8 cellular contexts compared by ENCODE assay signal in genomic region chr12:56266634-56267442, GRCh38. TPM values are rescaled to one million over a fixed set of nuclear protein-coding genes. Genes with fewer than 3 reads are reported as not detected.
DNase-seq lines count a peak whose midpoint lies in the region; ATAC-seq and TF ChIP-seq lines count a peak whose summit lies in the region.

Gene COQ10A, plus strand, starts transcription at chr12:56266942. Its CDS starts 177 bp downstream, at chr12:56267119.

- H3K9me3 ChIP-seq in left ventricle myocardium inferior (replicated peaks) = no peaks in the 10 kb centered on the region

- H3K4me3 Mint-ChIP-seq in T-helper 1 cell treated with Interleukin-12 subunit alpha and Interleukin-12 subunit beta and Interleukin-4 antibody, amounts not matched to agents 30 μg/mL and 1 μg/mL, for 36 hours = peak within 1 kb of the TSS; percentile 95
- H3K4me3 Mint-ChIP-seq in progenitor cell of endocrine pancreas (ENCODE audit: low read depth) = peak within 1 kb of the TSS; percentile 90

- peak; percentile 96 for DNase-seq in GM13976 (ENCODE audit: low spot score)
- peak; percentile 52 for DNase-seq in NCI-H1436 treated with DMSO at 0.1 percent for 48 hours (lab: John Stamatoyannopoulos, UW)
- peak; percentile 92 for DNase-seq in amniotic stem cell (lab: John Stamatoyannopoulos, UW)
- peak; percentile 90 for DNase-seq in left ventricle myocardium inferior
- DNase-seq in progenitor cell of endocrine pancreas (ENCODE audit: low spot score, unreplicated experiment) = peak; percentile 83
- peak; percentile 91 for DNase-seq in ureter (ENCODE audit: low spot score)

- no peaks in the 10 kb centered on the region for H3K27me3 ChIP-seq in left ventricle myocardium inferior (ENCODE audit: low read depth)

- H3K27ac ChIP-seq in left ventricle myocardium inferior (replicated peaks) = peak within 1 kb of the TSS; percentile 97

- intact Hi-C loops in left ventricle myocardium inferior (cut with micrococcal nuclease) = no loop called here

- H3K27me3 Mint-ChIP-seq in T-helper 1 cell treated with Interleukin-12 subunit alpha and Interleukin-12 subunit beta and Interleukin-4 antibody, amounts not matched to agents 30 μg/mL and 1 μg/mL, for 36 hours (ENCODE audit: low read depth) = no peaks in the 10 kb centered on the region
- H3K27me3 Mint-ChIP-seq in progenitor cell of endocrine pancreas = no peaks in the 10 kb centered on the region

- peaks cover 21% of the 10 kb centered on the region for H3K36me3 Mint-ChIP-seq in T-helper 1 cell treated with Interleukin-12 subunit alpha and Interleukin-12 subunit beta and Interleukin-4 antibody, amounts not matched to agents 30 μg/mL and 1 μg/mL, for 36 hours (ENCODE audit: low read depth)
- peaks cover 6% of the 10 kb centered on the region for H3K36me3 Mint-ChIP-seq in progenitor cell of endocrine pancreas (ENCODE audit: insufficient read depth)

- peak within 1 kb of the TSS; percentile 83 for H3K4me3 ChIP-seq in left ventricle myocardium inferior

- peak; percentile 31 for TF ChIP-seq CTCF in GM13976 (IDR thresholded peaks at IDR 0.05; ENCODE audit: borderline replicate concordance, control extremely low read depth, extremely low read depth, insufficient read depth, missing control alignments)
- TF ChIP-seq CTCF in left ventricle myocardium inferior (IDR thresholded peaks at IDR 0.05; ENCODE audit: borderline replicate concordance) = peak; percentile 79
- TF ChIP-seq CTCF in progenitor cell of endocrine pancreas (IDR thresholded peaks at IDR 0.05; ENCODE audit: unreplicated experiment) = peak; percentile 68

- no peaks in the 10 kb centered on the region for H3K9me3 Mint-ChIP-seq in T-helper 1 cell treated with Interleukin-12 subunit alpha and Interleukin-12 subunit beta and Interleukin-4 antibody, amounts not matched to agents 30 μg/mL and 1 μg/mL, for 36 hours
- H3K9me3 Mint-ChIP-seq in progenitor cell of endocrine pancreas (ENCODE audit: low read depth) = no peaks in the 10 kb centered on the region

- in situ Hi-C loops in GM13976 (cut with MboI; ENCODE audit: low sequenced_read_pairs, unreplicated experiment) = no loop called here

- ATAC-seq in HG02840 (IDR thresholded peaks at IDR 0.05; ENCODE audit: low FRiP score, unreplicated experiment) = peak; percentile 90

- peaks cover 52% of the 10 kb centered on the region for H3K4me1 ChIP-seq in left ventricle myocardium inferior

- peak within 1 kb of the TSS; percentile 88 for H3K27ac Mint-ChIP-seq in T-helper 1 cell treated with Interleukin-12 subunit alpha and Interleukin-12 subunit beta and Interleukin-4 antibody, amounts not matched to agents 30 μg/mL and 1 μg/mL, for 36 hours
- H3K27ac Mint-ChIP-seq in progenitor cell of endocrine pancreas = peak within 1 kb of the TSS; percentile 96

- H3K36me3 ChIP-seq in left ventricle myocardium inferior = peaks cover 28% of the 10 kb centered on the region

- peaks cover 17% of the 10 kb centered on the region for H3K4me1 Mint-ChIP-seq in T-helper 1 cell treated with Interleukin-12 subunit alpha and Interleukin-12 subunit beta and Interleukin-4 antibody, amounts not matched to agents 30 μg/mL and 1 μg/mL, for 36 hours (ENCODE audit: low read depth)
- H3K4me1 Mint-ChIP-seq in progenitor cell of endocrine pancreas (ENCODE audit: low read depth) = peaks cover 10% of the 10 kb centered on the region

RNA-seq across cellular contexts. Expression of gene COQ10A, which starts in this region (rescaled TPM):
- 203 TPM for total RNA-seq in left ventricle myocardium inferior
- 23.6 and 24.6 TPM in 2 replicates for total RNA-seq in progenitor cell of endocrine pancreas
- total RNA-seq in ureter = 7.6 TPM

Comparison
In these comparisons a context has a peak if more than half of its experiments do, and no peak if none do; other contexts are left out.
1. Peak in every context shown above with its lines: DNase-seq, ATAC-seq, H3K4me3 ChIP-seq and H3K27ac ChIP-seq.